In genomic region chr7:604038-604883, GRCh38 we compare ENCODE assay signal across 9 cellular contexts.
DNase-seq lines count a peak whose midpoint lies in the region; ATAC-seq and TF ChIP-seq lines count a peak whose summit lies in the region.
"Had no signal": no experiment of that assay in that cellular context is flagged by ENCODE, and none has a peak within 500 bp of the region (broad histone marks: within the 10 kb centered on the region; RNA-seq: fewer than 3 reads in every experiment).

No MANE protein-coding gene starts in this region.

- H3K4me3 Mint-ChIP-seq in naive B cell, result peak overlapping the region; percentile 83 to 92 (median 90)
- H3K4me3 Mint-ChIP-seq in stimulated activated naive B cell treated with anti-CD40 and anti-IgM and Interleukin-4, amounts not matched to agents 10 μg/mL and 1 μg/mL and 100 μg/mL, for 72 hours, result peak overlapping the region; percentile 95 to 96

- H3K4me1 Mint-ChIP-seq in naive B cell, result peaks cover 31 to 44% (median 41%) of the 10 kb centered on the region in 3 donors
- H3K4me1 Mint-ChIP-seq in stimulated activated naive B cell treated with anti-CD40 and anti-IgM and Interleukin-4, amounts not matched to agents 10 μg/mL and 1 μg/mL and 100 μg/mL, for 72 hours, result peaks cover 50 to 69% of the 10 kb centered on the region in 2 donors

- ATAC-seq in GM19463 (IDR thresholded peaks at IDR 0.05; ENCODE audit: unreplicated experiment), result peak; percentile 76
- peak; percentile 85 to 86 for ATAC-seq in naive B cell (ENCODE audit: low read depth in 2 of 2)
- peak; percentile 73 to 77 for ATAC-seq in stimulated activated naive B cell treated with anti-CD40 and anti-IgM and Interleukin-4, amounts not matched to agents 10 μg/mL and 1 μg/mL and 100 μg/mL, for 72 hours (replicated peaks)

- H3K9me3 Mint-ChIP-seq in naive B cell, result peaks cover 3 to 18% (median 7%) of the 10 kb centered on the region in 7 donors
- peaks cover 5 to 14% of the 10 kb centered on the region in 2 donors for H3K9me3 Mint-ChIP-seq in stimulated activated naive B cell treated with anti-CD40 and anti-IgM and Interleukin-4, amounts not matched to agents 10 μg/mL and 1 μg/mL and 100 μg/mL, for 72 hours

- H3K36me3 Mint-ChIP-seq in naive B cell, result peaks cover 0 to 18% of the 10 kb centered on the region in 2 donors
- peaks cover 42 to 66% of the 10 kb centered on the region in 2 donors for H3K36me3 Mint-ChIP-seq in stimulated activated naive B cell treated with anti-CD40 and anti-IgM and Interleukin-4, amounts not matched to agents 10 μg/mL and 1 μg/mL and 100 μg/mL, for 72 hours

- H3K4me3 ChIP-seq in coronary artery, result peak overlapping the region; percentile 56
- H3K4me3 ChIP-seq: A549 had no signal

- no peaks in the 10 kb centered on the region for H3K27me3 Mint-ChIP-seq in naive B cell
- no peaks in the 10 kb centered on the region for H3K27me3 Mint-ChIP-seq in stimulated activated naive B cell treated with anti-CD40 and anti-IgM and Interleukin-4, amounts not matched to agents 10 μg/mL and 1 μg/mL and 100 μg/mL, for 72 hours

- peak overlapping the region; percentile 95 to 100 for H3K27ac ChIP-seq in coronary artery

- no peak for TF ChIP-seq CTCF in coronary artery (IDR thresholded peaks at IDR 0.05)

- H3K27ac Mint-ChIP-seq in naive B cell, result peak overlapping the region; percentile 99 to 100 (median 99)
- peak overlapping the region; percentile 100 for H3K27ac Mint-ChIP-seq in stimulated activated naive B cell treated with anti-CD40 and anti-IgM and Interleukin-4, amounts not matched to agents 10 μg/mL and 1 μg/mL and 100 μg/mL, for 72 hours

- DNase-seq in 8988T (peak; percentile 40), HK-2 (ENCODE audit: unreplicated experiment) (peak; percentile 51), coronary artery (ENCODE audit: low spot score) (peak; percentile 98), naive B cell (peak; percentile 92), iPS-NIHi7 (ENCODE audit: extremely low spot score) (no peak)
- peak; percentile 97 for DNase-seq in activated CD4-positive, alpha-beta T cell treated with anti-CD3 and anti-CD28 coated beads for 48 hours
- DNase-seq in stimulated activated naive B cell treated with anti-CD40 and anti-IgM and Interleukin-4, amounts not matched to agents 10 μg/mL and 1 μg/mL and 100 μg/mL, for 72 hours, result peak; percentile 93
